7 cellular contexts compared by ENCODE assay signal in genomic region chr16:11576427-11577289, GRCh38. TPM values are rescaled to one million over a fixed set of nuclear protein-coding genes. Genes with fewer than 3 reads are reported as not detected.
A peak's percentile ranks its signal among the peaks of the same experiment; 100 is the strongest.
DNase-seq lines count a peak whose midpoint lies in the region; ATAC-seq and FAIRE-seq lines count a peak whose summit lies in the region.

No MANE protein-coding gene starts in this region.

- H2BK120ac ChIP-seq in mesenchymal stem cell (ENCODE audit: low read depth, low read length) (no peak overlapping the region), mesendoderm (ENCODE audit: low read depth, low read length) (no peak overlapping the region)

- no peak overlapping the region for H2AFZ ChIP-seq in mesenchymal stem cell (ENCODE audit: low read depth, low read length)

- H3K27ac ChIP-seq in mesenchymal stem cell (ENCODE audit: low read length, poor library complexity, severe bottlenecking), result no peak overlapping the region
- no peak overlapping the region for H3K27ac ChIP-seq in mesendoderm (ENCODE audit: low read depth, low read length)

- H2BK12ac ChIP-seq in mesenchymal stem cell (ENCODE audit: low read length in 2 of 2), result peak overlapping the region in 1 of 2 experiments; percentile 29

- H3K4ac ChIP-seq in mesenchymal stem cell (ENCODE audit: low read depth in 1 of 2, low read length in 2 of 2) (no peak overlapping the region), mesendoderm (ENCODE audit: low read depth, low read length) (no peak overlapping the region)

- no peak overlapping the region for H4K5ac ChIP-seq in mesendoderm (ENCODE audit: low read length)

- ATAC-seq in GM21786 (IDR thresholded peaks at IDR 0.05; ENCODE audit: unreplicated experiment), result peak; percentile 71

- H3K23ac ChIP-seq in mesenchymal stem cell (ENCODE audit: low read length in 2 of 2) (no peak overlapping the region), mesendoderm (ENCODE audit: low read length) (no peak overlapping the region)

- DNase-seq in GM18507 (ENCODE audit: extremely low spot score, insufficient read length, low read depth) (no peak), NCI-H2171 treated with DMSO at 0.1 percent for 48 hours (lab: John Stamatoyannopoulos, UW) (peak; percentile 89), mesenchymal stem cell (peak; percentile 48), 8988T (no peak), mesendoderm (no peak)
- DNase-seq in stimulated activated CD4-positive, alpha-beta T cell treated with anti-CD3 and anti-CD28 coated beads, Interleukin-15, amount 100 ng/mL, for 24 hours, result no peak

- H3K4me2 ChIP-seq in mesenchymal stem cell (ENCODE audit: low read length, poor library complexity, severe bottlenecking), result no peak overlapping the region
- no peak overlapping the region for H3K4me2 ChIP-seq in mesendoderm (ENCODE audit: low read length)

- H2BK15ac ChIP-seq in mesenchymal stem cell (ENCODE audit: low read depth, poor library complexity, severe bottlenecking) (no peak overlapping the region), mesendoderm (replicated peaks; ENCODE audit: low read depth) (no peak overlapping the region)

- no peak overlapping the region for H4K91ac ChIP-seq in mesenchymal stem cell (ENCODE audit: low read length)

- no peak overlapping the region for H3K18ac ChIP-seq in mesenchymal stem cell (ENCODE audit: low read depth in 1 of 2, low read length in 2 of 2)
- H3K18ac ChIP-seq in mesendoderm (ENCODE audit: low read length), result no peak overlapping the region

- peaks cover 15% of the 10 kb centered on the region for H3K79me1 ChIP-seq in mesenchymal stem cell (replicated peaks; ENCODE audit: low read length, poor library complexity, severe bottlenecking)
- H3K79me1 ChIP-seq in mesendoderm (ENCODE audit: low read length), result peaks cover 10% of the 10 kb centered on the region

- H3K4me3 ChIP-seq in mesenchymal stem cell (ENCODE audit: insufficient read depth in 1 of 2, low read depth in 1 of 2, low read length in 2 of 2) (no peak overlapping the region), mesendoderm (ENCODE audit: low read length) (no peak overlapping the region)

- peaks cover 9% of the 10 kb centered on the region for H3K79me2 ChIP-seq in mesendoderm (ENCODE audit: control insufficient read depth, insufficient read depth, low read length)

- H4K8ac ChIP-seq in mesenchymal stem cell (ENCODE audit: low read length) (peak overlapping the region; percentile 22), mesendoderm (ENCODE audit: low read depth, low read length) (no peak overlapping the region)

- H3K56ac ChIP-seq in mesendoderm (ENCODE audit: low read length), result no peak overlapping the region

- H3K4me1 ChIP-seq in mesenchymal stem cell (ENCODE audit: control insufficient read depth, insufficient read depth, low read depth, low read length) (peaks cover 9% of the 10 kb centered on the region), mesendoderm (ENCODE audit: control insufficient read depth, low read depth, low read length) (peaks cover under 1% of the 10 kb centered on the region)

- H3K27me3 ChIP-seq in mesenchymal stem cell (ENCODE audit: control insufficient read depth in 1 of 2, insufficient read depth in 1 of 2, low read length in 2 of 2), result no peaks in the 10 kb centered on the region
- H3K27me3 ChIP-seq in mesendoderm (ENCODE audit: insufficient read depth, low read length, poor library complexity), result no peaks in the 10 kb centered on the region

- 72% methylated on average over 8 of the region's 9 CpGs for WGBS in mesenchymal stem cell
- no CpG with 5 or more reads among the region's 9 CpGs for WGBS in mesendoderm (ENCODE audit: extremely low coverage, insufficient coverage, low lambda C conversion rate)

- H2BK5ac ChIP-seq in mesenchymal stem cell (ENCODE audit: low read depth, low read length, poor library complexity, severe bottlenecking) (no peak overlapping the region), mesendoderm (ENCODE audit: low read length) (no peak overlapping the region)

- no peaks in the 10 kb centered on the region for H3K9me3 ChIP-seq in mesenchymal stem cell (ENCODE audit: control insufficient read depth, low read length)

- H3K36me3 ChIP-seq in mesenchymal stem cell (ENCODE audit: control insufficient read depth in 1 of 2, insufficient read depth in 2 of 2, low read depth in 1 of 2, low read length in 2 of 2) (peaks cover 0 to 13% of the 10 kb centered on the region in 2 experiments), mesendoderm (ENCODE audit: control insufficient read depth, insufficient read depth, low read length) (no peaks in the 10 kb centered on the region)

- H3K14ac ChIP-seq in mesenchymal stem cell (ENCODE audit: low read length in 2 of 2), result no peak overlapping the region

- no peak overlapping the region for H3K9ac ChIP-seq in mesenchymal stem cell (ENCODE audit: low read length)
- H3K9ac ChIP-seq in mesendoderm (ENCODE audit: low read length), result no peak overlapping the region

- H2AK5ac ChIP-seq in mesenchymal stem cell (ENCODE audit: low read length, severe bottlenecking) (no peak overlapping the region), mesendoderm (ENCODE audit: low read length) (no peak overlapping the region)

- FAIRE-seq in GM18507 (lab: Jason Lieb, UNC), result peak; percentile 95

RNA-seq across cellular contexts. Expression of gene LITAF, which starts 10.1 kb away (rescaled TPM):
- 137 TPM for polyA plus RNA-seq in mesenchymal stem cell (2013, experiment 1 of 2)
- polyA plus RNA-seq in mesenchymal stem cell (2013, experiment 2 of 2), result 138 TPM
- 69.9 TPM for polyA plus RNA-seq in mesendoderm (2013, experiment 1 of 2)
- polyA plus RNA-seq in mesendoderm (2013, experiment 2 of 2), result 73.4 TPM

Comparison
In these comparisons a context has a peak if more than half of its experiments do, and no peak if none do; other contexts are left out.
1. DNase-seq: peak in NCI-H2171 treated with DMSO at 0.1 percent for 48 hours (single experiment) and mesenchymal stem cell (single experiment); none in GM18507 (single experiment), 8988T (single experiment), mesendoderm (single experiment) and stimulated activated CD4-positive, alpha-beta T cell treated with anti-CD3 and anti-CD28 coated beads, Interleukin-15, amount 100 ng/mL, for 24 hours (single experiment).